Comparison of ENCODE assay signal across 8 cellular contexts in genomic region chr3:149771652-149772271, GRCh38. TPM values are rescaled to one million over a fixed set of nuclear protein-coding genes. Genes with fewer than 3 reads are reported as not detected.
DNase-seq lines count a peak whose midpoint lies in the region; ATAC-seq and TF ChIP-seq lines count a peak whose summit lies in the region.

No MANE protein-coding gene starts in this region.

- H3K27ac ChIP-seq in endodermal cell (ENCODE audit: low read depth, low read length) (no peak overlapping the region), vagina (no peak overlapping the region)

- H3K4me3 ChIP-seq in Caco-2 (ENCODE audit: low read depth, low read length) (no peak overlapping the region), endodermal cell (ENCODE audit: low read length) (no peak overlapping the region), vagina (no peak overlapping the region)

- TF ChIP-seq CTCF in Caco-2 (IDR thresholded peaks at IDR 0.05; ENCODE audit: insufficient read depth in 1 of 2, low read depth in 1 of 2, low read length in 1 of 2, severe bottlenecking in 1 of 2, unreplicated experiment in 1 of 2) (peak; percentile 83 to 84), WTC11 (IDR thresholded peaks at IDR 0.05) (peak; percentile 76), endodermal cell (conservative IDR thresholded peaks at IDR 0.05) (peak; percentile 90), nephron progenitor cell (IDR thresholded peaks at IDR 0.05) (peak; percentile 76), vagina (IDR thresholded peaks at IDR 0.05) (peak; percentile 44 to 66 (median 59))

- H3K36me3 Mint-ChIP-seq in Caco-2 (ENCODE audit: insufficient read depth, unreplicated experiment) (no peaks in the 10 kb centered on the region), WTC11 (no peaks in the 10 kb centered on the region), endodermal cell (ENCODE audit: low read depth) (no peaks in the 10 kb centered on the region), nephron progenitor cell (ENCODE audit: low read depth) (no peaks in the 10 kb centered on the region)

- 63 to 74% methylated on average over 6 to 8 of the region's 8 CpGs for WGBS in endodermal cell (ENCODE audit: insufficient coverage in 1 of 2, insufficient read length in 1 of 2), 2 experiments

- H3K4me1 Mint-ChIP-seq in Caco-2 (ENCODE audit: low read depth, unreplicated experiment) (peaks cover 14% of the 10 kb centered on the region), WTC11 (peaks cover 12% of the 10 kb centered on the region), endodermal cell (peaks cover 4% of the 10 kb centered on the region), nephron progenitor cell (peaks cover 7% of the 10 kb centered on the region)

- no peaks in the 10 kb centered on the region for H3K27me3 Mint-ChIP-seq in Caco-2 (ENCODE audit: insufficient read depth, unreplicated experiment)
- H3K27me3 Mint-ChIP-seq in WTC11 (ENCODE audit: low read depth) = no peaks in the 10 kb centered on the region
- no peaks in the 10 kb centered on the region for H3K27me3 Mint-ChIP-seq in endodermal cell (ENCODE audit: insufficient read depth)
- H3K27me3 Mint-ChIP-seq in nephron progenitor cell (ENCODE audit: low read depth, poor library complexity) = peaks cover 10% of the 10 kb centered on the region

- POLR2A ChIA-PET in Caco-2 (lab: Charles Lee) (no interaction called here), WTC11 (lab: Charles Lee) (no interaction called here)

- H3K27ac Mint-ChIP-seq in Caco-2 (ENCODE audit: unreplicated experiment) (no peak overlapping the region), WTC11 (no peak overlapping the region), endodermal cell (no peak overlapping the region), nephron progenitor cell (no peak overlapping the region)

- H3K27me3 ChIP-seq in Caco-2 (replicated peaks; ENCODE audit: control insufficient read depth, insufficient read depth, low read length) = no peaks in the 10 kb centered on the region
- no peaks in the 10 kb centered on the region for H3K27me3 ChIP-seq in endodermal cell (ENCODE audit: control insufficient read depth, insufficient read depth, low read length, poor library complexity, severe bottlenecking)
- H3K27me3 ChIP-seq in vagina = no peaks in the 10 kb centered on the region

- DNase-seq in Caco-2 (peak; percentile 45 to 70), NCI-H1436 treated with DMSO at 0.1 percent for 48 hours (lab: John Stamatoyannopoulos, UW) (peak; percentile 14), WTC11 (ENCODE audit: low spot score) (peak; percentile 74), endodermal cell (peak; percentile 88), nephron progenitor cell (peak; percentile 71), vagina (ENCODE audit: extremely low spot score in 2 of 2) (no peak)
- no peak for DNase-seq in activated CD4-positive, CD25-positive, alpha-beta regulatory T cell treated with anti-CD3 and anti-CD28 coated beads, Interleukin-2, amount 50 U/mL, for 72 hours

- BruUV-seq in Caco-2 (replicated peaks; lab: Mats Ljungman, UMichigan) = no TSS peak

- no peaks in the 10 kb centered on the region for H3K9me3 ChIP-seq in Caco-2
- no peaks in the 10 kb centered on the region for H3K9me3 ChIP-seq in endodermal cell (ENCODE audit: control insufficient read depth, low read length)
- H3K9me3 ChIP-seq in vagina = no peaks in the 10 kb centered on the region

- TF ChIP-seq POLR2A in vagina (IDR thresholded peaks at IDR 0.05) = no peak

- intact Hi-C loops in Caco-2 (cut with micrococcal nuclease; ENCODE audit: unreplicated experiment) (loop anchor here (5.0 kb wide), 1 partner anchor 259 kb away; no protein-coding TSS in a partner anchor), vagina (cut with DNase I) (loop anchor here (10.0 kb wide), 1 partner anchor 277 kb away; no protein-coding TSS in a partner anchor)

- H3K9ac ChIP-seq in endodermal cell (ENCODE audit: extremely low read depth, low read length, poor library complexity, severe bottlenecking) = no peak overlapping the region

- H3K4me1 ChIP-seq in Caco-2 (peaks cover 11% of the 10 kb centered on the region; the same call in 1 of the 2 replicates), endodermal cell (ENCODE audit: control insufficient read depth, insufficient read depth, low read length) (peaks cover 3% of the 10 kb centered on the region), vagina (no peaks in the 10 kb centered on the region)

- ATAC-seq in GM21390 (IDR thresholded peaks at IDR 0.05; ENCODE audit: unreplicated experiment) = peak; percentile 70
- ATAC-seq in WTC11 = peak; percentile 87

- H3K4me3 Mint-ChIP-seq in Caco-2 (ENCODE audit: unreplicated experiment) (no peak overlapping the region), WTC11 (no peak overlapping the region), endodermal cell (no peak overlapping the region), nephron progenitor cell (no peak overlapping the region)

- CTCF ChIA-PET in Caco-2 (lab: Charles Lee) (interaction anchor here (0.5 to 2.6 kb wide), 7 partner anchors 10 to 269 kb away, joined by 3 to 21 read pairs (median 3); no protein-coding TSS in a partner anchor), WTC11 (lab: Charles Lee) (interaction anchor here (0.6 to 5.9 kb wide), 64 partner anchors 8 to 821 kb away, joined by 3 to 50 read pairs (median 4); partner anchors contain the start of genes COMMD2 and WWTR1)

- H3K9me3 Mint-ChIP-seq in Caco-2 (ENCODE audit: unreplicated experiment) (no peaks in the 10 kb centered on the region), WTC11 (no peaks in the 10 kb centered on the region), endodermal cell (no peaks in the 10 kb centered on the region), nephron progenitor cell (no peaks in the 10 kb centered on the region)

- H3K36me3 ChIP-seq in Caco-2 (ENCODE audit: control insufficient read depth, insufficient read depth, low read length) (no peaks in the 10 kb centered on the region), endodermal cell (ENCODE audit: control insufficient read depth, insufficient read depth, low read length) (no peaks in the 10 kb centered on the region), vagina (no peaks in the 10 kb centered on the region)

TF ChIP-seq in WTC11, 78 proteins besides CTCF, POLR2A, EP300 and RAD21 (continues in another document):
- TF ChIP-seq HMGXB4 (CRISPR knock-in tag; IDR thresholded peaks at IDR 0.05) (no peak), CDX4 (CRISPR knock-in tag; IDR thresholded peaks at IDR 0.05; ENCODE audit: borderline replicate concordance) (no peak), USF1 (CRISPR knock-in tag; IDR thresholded peaks at IDR 0.05) (no peak), ZNF416 (CRISPR knock-in tag; IDR thresholded peaks at IDR 0.05) (no peak), TEAD4 (CRISPR knock-in tag; IDR thresholded peaks at IDR 0.05) (no peak)

RNA-seq across cellular contexts. Expression of gene COMMD2, which starts 19.5 kb away (rescaled TPM):
- total RNA-seq in Caco-2 (2022) = 42.6 and 43.3 TPM in 2 replicates
- 51.3 to 52.9 TPM (median 52.1 TPM) in 3 replicates for total RNA-seq in WTC11 (2021)
- total RNA-seq in endodermal cell = 10 to 100 TPM; 65.3 to 77.0 TPM
- polyA plus RNA-seq in endodermal cell (2013, experiment 1 of 2) = 61.3 TPM
- 53.5 TPM for polyA plus RNA-seq in endodermal cell (2013, experiment 2 of 2)
- total RNA-seq in vagina = 18.9 TPM

RNA-seq across cellular contexts. Expression of gene ANKUB1, which starts 20.6 kb away (rescaled TPM):
- total RNA-seq in Caco-2 (2022) (not detected in 2 replicates), WTC11 (2021) (not detected in 3 replicates), endodermal cell (not detected), vagina (not detected)
- not detected for polyA plus RNA-seq in endodermal cell (2013, experiment 1 of 2)
- polyA plus RNA-seq in endodermal cell (2013, experiment 2 of 2) = not detected

RNA-seq across cellular contexts. Expression of gene RNF13, which starts 41.3 kb away (rescaled TPM):
- total RNA-seq in Caco-2 (2022) (35.6 and 44.2 TPM in 2 replicates), WTC11 (2021) (28.9 to 29.8 TPM (median 29.4 TPM) in 3 replicates), endodermal cell (10 to 100 TPM; 21.3 to 32.7 TPM), vagina (66.0 TPM)
- polyA plus RNA-seq in endodermal cell (2013, experiment 1 of 2) = 36.0 TPM
- 33.9 TPM for polyA plus RNA-seq in endodermal cell (2013, experiment 2 of 2)

Comparison
In these comparisons a context has a peak if more than half of its experiments do, and no peak if none do; other contexts are left out.
1. DNase-seq: peak in Caco-2 (2 of 2), NCI-H1436 treated with DMSO at 0.1 percent for 48 hours (single experiment), WTC11 (single experiment), endodermal cell (single experiment) and nephron progenitor cell (single experiment); none in vagina (0 of 2) and activated CD4-positive, CD25-positive, alpha-beta regulatory T cell treated with anti-CD3 and anti-CD28 coated beads, Interleukin-2, amount 50 U/mL, for 72 hours (single experiment).
2. Peak in every context shown above with its lines, with median percentiles within 50 percentile points of each other: CTCF ChIP-seq.